ENCODE assay signal across 26 cellular contexts in genomic region chr20:58008413-58008812, GRCh38.
"Had no signal": no experiment of that assay in that cellular context is flagged by ENCODE, and none has a peak within 500 bp of the region (broad histone marks: within the 10 kb centered on the region; RNA-seq: fewer than 3 reads in every experiment).

No MANE protein-coding gene starts in this region.

- H3K4me3 ChIP-seq: adrenal gland had no signal

- H3K27ac Mint-ChIP-seq: activated B cell treated with CpG ODN at 0.5 μM for 24 hours; activated CD4-positive, alpha-beta T cell treated with anti-CD3 and anti-CD28 coated beads, Interleukin-2, amount 10 ng/mL, durations not matched to agents 24 days and 14 days; activated naive CD8-positive, alpha-beta T cell treated with anti-CD3 and anti-CD28 coated beads, Interleukin-2, amount 10 ng/mL, durations not matched to agents 7 days and 5 days; activated T-helper 17 cell treated with anti-CD3 and anti-CD28 coated beads, Interleukin-2, amount 50 U/mL, for 72 hours; IgD-negative memory B cell; T-helper 17 cell had no signal

- H3K27me3 ChIP-seq: adrenal gland had no signal

- H3K36me3 Mint-ChIP-seq: activated naive CD8-positive, alpha-beta T cell treated with anti-CD3 and anti-CD28 coated beads, Interleukin-2, amount 10 ng/mL, durations not matched to agents 7 days and 5 days had no signal

- H3K4me1 Mint-ChIP-seq: activated B cell treated with CpG ODN at 0.5 μM for 24 hours; activated CD4-positive, alpha-beta T cell treated with anti-CD3 and anti-CD28 coated beads, Interleukin-2, amount 10 ng/mL, durations not matched to agents 24 days and 14 days; activated naive CD8-positive, alpha-beta T cell treated with anti-CD3 and anti-CD28 coated beads, Interleukin-2, amount 10 ng/mL, durations not matched to agents 7 days and 5 days; activated T-helper 17 cell treated with anti-CD3 and anti-CD28 coated beads, Interleukin-2, amount 50 U/mL, for 72 hours; IgD-negative memory B cell; T-helper 17 cell had no signal

- H3K36me3 ChIP-seq: adrenal gland had no signal

- H3K9me3 Mint-ChIP-seq: activated B cell treated with CpG ODN at 0.5 μM for 24 hours; activated CD4-positive, alpha-beta T cell treated with anti-CD3 and anti-CD28 coated beads, Interleukin-2, amount 10 ng/mL, durations not matched to agents 24 days and 14 days; activated naive CD8-positive, alpha-beta T cell treated with anti-CD3 and anti-CD28 coated beads, Interleukin-2, amount 10 ng/mL, durations not matched to agents 7 days and 5 days; activated T-helper 17 cell treated with anti-CD3 and anti-CD28 coated beads, Interleukin-2, amount 50 U/mL, for 72 hours had no signal

- DNase-seq: activated B cell treated with CpG ODN at 0.5 μM for 24 hours; activated CD4-positive, alpha-beta T cell treated with anti-CD3 and anti-CD28 coated beads for 1 hour; activated CD4-positive, alpha-beta T cell treated with anti-CD3 and anti-CD28 coated beads, Interleukin-2, amount 10 ng/mL, durations not matched to agents 24 days and 14 days; activated CD4-positive, alpha-beta T cell treated with anti-CD3 and anti-CD28 coated beads, Interleukin-2, amount 50 U/mL, for 48 hours; activated naive CD4-positive, alpha-beta T cell treated with anti-CD3 and anti-CD28 coated beads, Interleukin-2, amount 50 U/mL, for 16 hours; activated naive CD8-positive, alpha-beta T cell treated with anti-CD3 and anti-CD28 coated beads, Interleukin-2, amount 10 ng/mL, durations not matched to agents 7 days and 5 days; activated T-cell treated with anti-CD3 and anti-CD28 coated beads for 4 hours; activated T-cell treated with anti-CD3 and anti-CD28 coated beads, Interleukin-2, amount 50 U/mL, for 48 hours; anterior cingulate cortex; KG1; NCI-H1048; NCI-H1417; NCI-H1930; NCI-H2107; NCI-H2171 treated with DMSO at 0.1 percent for 48 hours; NCI-H226; NCI-H510A; NCI-H526 treated with DMSO at 0.1 percent for 48 hours; NK-92 treated with Interleukin-12 subunit alpha and Interleukin-12 subunit beta, amount 100 ng/mL, for 24 hours; PC-3; SHP77 treated with DMSO at 0.1 percent for 48 hours; T-helper 17 cell; T-helper 9 cell had no signal

- H3K4me3 Mint-ChIP-seq: activated B cell treated with CpG ODN at 0.5 μM for 24 hours; activated CD4-positive, alpha-beta T cell treated with anti-CD3 and anti-CD28 coated beads, Interleukin-2, amount 10 ng/mL, durations not matched to agents 24 days and 14 days; activated naive CD8-positive, alpha-beta T cell treated with anti-CD3 and anti-CD28 coated beads, Interleukin-2, amount 10 ng/mL, durations not matched to agents 7 days and 5 days; activated T-helper 17 cell treated with anti-CD3 and anti-CD28 coated beads, Interleukin-2, amount 50 U/mL, for 72 hours; IgD-negative memory B cell; T-helper 17 cell had no signal

- H3K27ac ChIP-seq: adrenal gland had no signal

- H3K27me3 Mint-ChIP-seq: activated CD4-positive, alpha-beta T cell treated with anti-CD3 and anti-CD28 coated beads, Interleukin-2, amount 10 ng/mL, durations not matched to agents 24 days and 14 days had no signal

- H3K9me3 ChIP-seq: adrenal gland had no signal

- ATAC-seq: activated T-helper 17 cell treated with anti-CD3 and anti-CD28 coated beads, Interleukin-2, amount 50 U/mL, for 72 hours; PC-3; T-helper 17 cell had no signal

- H3K4me1 ChIP-seq: adrenal gland had no signal
